Comparison of ENCODE assay signal across 1 cellular context in genomic region chr1:160022330-160023310, GRCh38.
TF ChIP-seq lines count a peak whose summit lies in the region.

No MANE protein-coding gene starts in this region.

TF ChIP-seq in GM12878, 131 proteins besides CTCF, POLR2A, EP300 and RAD21:
- TF ChIP-seq PKNOX1 (IDR thresholded peaks at IDR 0.05) (peak; percentile 66), CEBPB (IDR thresholded peaks at IDR 0.05; ENCODE audit: borderline replicate concordance in 1 of 2, low read depth in 2 of 2, low read length in 2 of 2) (no peak)
